ENCODE assay signal across 8 cellular contexts in genomic region chr12:4107436-4107878, GRCh38.
DNase-seq lines count a peak whose midpoint lies in the region; ATAC-seq, FAIRE-seq and TF ChIP-seq lines count a peak whose summit lies in the region.

No MANE protein-coding gene starts in this region.

- peak overlapping the region; percentile 19 for H3K4me3 Mint-ChIP-seq in T-helper 1 cell treated with Interleukin-12 subunit alpha and Interleukin-12 subunit beta and Interleukin-4 antibody, amounts not matched to agents 30 μg/mL and 1 μg/mL, for 36 hours
- peak overlapping the region; percentile 24 for H3K4me3 Mint-ChIP-seq in astrocyte (ENCODE audit: unreplicated experiment)

- no peaks in the 10 kb centered on the region for H4K20me1 ChIP-seq in astrocyte (ENCODE audit: insufficient read depth, low read length)

- H3K9me3 ChIP-seq in astrocyte (ENCODE audit: insufficient read depth, low read depth, low read length): no peaks in the 10 kb centered on the region

- no peak overlapping the region for H3K27ac ChIP-seq in astrocyte (ENCODE audit: low read depth, low read length)

- no peaks in the 10 kb centered on the region for H3K79me2 ChIP-seq in astrocyte (ENCODE audit: insufficient read depth, low read length)

- H3K4me3 ChIP-seq in astrocyte (ENCODE audit: insufficient read depth, low read depth, low read length): no peak overlapping the region

- H3K36me3 Mint-ChIP-seq in T-helper 1 cell treated with Interleukin-12 subunit alpha and Interleukin-12 subunit beta and Interleukin-4 antibody, amounts not matched to agents 30 μg/mL and 1 μg/mL, for 36 hours (ENCODE audit: low read depth): peaks cover 5% of the 10 kb centered on the region
- H3K36me3 Mint-ChIP-seq in astrocyte (ENCODE audit: low read depth, unreplicated experiment): no peaks in the 10 kb centered on the region

- H3K9ac ChIP-seq in astrocyte (ENCODE audit: low read length): no peak overlapping the region

- peaks cover 52% of the 10 kb centered on the region for H3K4me1 Mint-ChIP-seq in T-helper 1 cell treated with Interleukin-12 subunit alpha and Interleukin-12 subunit beta and Interleukin-4 antibody, amounts not matched to agents 30 μg/mL and 1 μg/mL, for 36 hours (ENCODE audit: low read depth)
- peaks cover 7% of the 10 kb centered on the region for H3K4me1 Mint-ChIP-seq in astrocyte (ENCODE audit: low read depth, unreplicated experiment)

- H3K9me3 Mint-ChIP-seq in T-helper 1 cell treated with Interleukin-12 subunit alpha and Interleukin-12 subunit beta and Interleukin-4 antibody, amounts not matched to agents 30 μg/mL and 1 μg/mL, for 36 hours: no peaks in the 10 kb centered on the region
- no peaks in the 10 kb centered on the region for H3K9me3 Mint-ChIP-seq in astrocyte (ENCODE audit: unreplicated experiment)

- peaks cover 6% of the 10 kb centered on the region for H3K27me3 Mint-ChIP-seq in T-helper 1 cell treated with Interleukin-12 subunit alpha and Interleukin-12 subunit beta and Interleukin-4 antibody, amounts not matched to agents 30 μg/mL and 1 μg/mL, for 36 hours (ENCODE audit: low read depth)
- peaks cover 15% of the 10 kb centered on the region for H3K27me3 Mint-ChIP-seq in astrocyte (ENCODE audit: low read depth, unreplicated experiment)

- H3K27ac Mint-ChIP-seq in T-helper 1 cell treated with Interleukin-12 subunit alpha and Interleukin-12 subunit beta and Interleukin-4 antibody, amounts not matched to agents 30 μg/mL and 1 μg/mL, for 36 hours: peak overlapping the region; percentile 94
- H3K27ac Mint-ChIP-seq in astrocyte (ENCODE audit: unreplicated experiment): no peak overlapping the region

- no peaks in the 10 kb centered on the region for H3K27me3 ChIP-seq in astrocyte (ENCODE audit: insufficient read depth, low read length)

- DNase-seq in ELF-1 (ENCODE audit: low read depth, low spot score) (peak; percentile 69), HT1080 (ENCODE audit: low read depth) (peak; percentile 42), astrocyte (ENCODE audit: low read depth) (no peak), islet precursor cell (peak; percentile 78), NCI-H510A (lab: John Stamatoyannopoulos, UW) (no peak)
- DNase-seq in stimulated activated CD8-positive, alpha-beta memory T cell treated with anti-CD3 and anti-CD28 coated beads, Interleukin-15, amount 100 ng/mL, for 4 hours (ENCODE audit: low read depth in 2 of 2): peak; percentile 35 to 64

- no peaks in the 10 kb centered on the region for H3K36me3 ChIP-seq in astrocyte (ENCODE audit: insufficient read depth, low read length)

- ATAC-seq in GM21526 (IDR thresholded peaks at IDR 0.05; ENCODE audit: low FRiP score, unreplicated experiment): peak; percentile 85

- no peaks in the 10 kb centered on the region for H3K4me1 ChIP-seq in astrocyte (ENCODE audit: insufficient read depth, low read length)

- TF ChIP-seq CTCF in astrocyte (IDR thresholded peaks at IDR 0.05; ENCODE audit: insufficient read depth, low read depth, low read length): peak; percentile 43

- no peak overlapping the region for H3K4me2 ChIP-seq in astrocyte (ENCODE audit: low read length)

- FAIRE-seq in astrocyte (lab: Jason Lieb, UNC): no peak

- no peak overlapping the region for H2AFZ ChIP-seq in astrocyte (ENCODE audit: low read depth, low read length)

Comparison
In these comparisons a context has a peak if more than half of its experiments do, and no peak if none do; other contexts are left out.
1. DNase-seq: peak in ELF-1 (single experiment), HT1080 (single experiment), islet precursor cell (single experiment) and stimulated activated CD8-positive, alpha-beta memory T cell treated with anti-CD3 and anti-CD28 coated beads, Interleukin-15, amount 100 ng/mL, for 4 hours (2 of 2); none in astrocyte (single experiment) and NCI-H510A (single experiment).